ENCODE assay signal across 8 cellular contexts in genomic region chr2:58762176-58762781, GRCh38.
DNase-seq lines count a peak whose midpoint lies in the region; ATAC-seq, FAIRE-seq and TF ChIP-seq lines count a peak whose summit lies in the region.

No MANE protein-coding gene starts in this region.

- no peak overlapping the region for H3K4me3 Mint-ChIP-seq in activated CD4-positive, alpha-beta memory T cell treated with anti-CD3 and anti-CD28 coated beads for 36 hours
- H3K4me3 Mint-ChIP-seq in activated CD4-positive, alpha-beta memory T cell treated with anti-CD3 and anti-CD28 coated beads, Interleukin-2, amount 10 ng/mL, durations not matched to agents 7 days and 5 days: no peak overlapping the region
- H3K4me3 Mint-ChIP-seq in activated T-helper 1 cell treated with anti-CD3 and anti-CD28 coated beads, Interleukin-12 subunit alpha, Interleukin-12 subunit beta, Interleukin-2, Interleukin-4 antibody, amounts not matched to agents 30 ng/mL and 10 ng/mL and 1 ng/mL, durations not matched to agents 14 hours and 24 hours and 36 hours: no peak overlapping the region

- CTCF ChIA-PET in activated CD4-positive, alpha-beta memory T cell treated with anti-CD3 and anti-CD28 coated beads for 36 hours (lab: Charles Lee): no interaction called here
- CTCF ChIA-PET in activated CD4-positive, alpha-beta memory T cell treated with anti-CD3 and anti-CD28 coated beads, Interleukin-2, amount 10 ng/mL, durations not matched to agents 7 days and 5 days (lab: Charles Lee): interaction anchor here (0.5 kb wide), 1 partner anchor 131 kb away, joined by 3 read pairs; no protein-coding TSS in a partner anchor
- CTCF ChIA-PET in H1 (lab: Charles Lee; ENCODE audit: partially characterized antibody): interaction anchor here (0.6 to 3.7 kb wide), 22 partner anchors 9 to 1913 kb away, joined by 3 to 18 read pairs (median 3); no protein-coding TSS in a partner anchor

- no peaks in the 10 kb centered on the region for H3K9me3 Mint-ChIP-seq in activated CD4-positive, alpha-beta memory T cell treated with anti-CD3 and anti-CD28 coated beads for 36 hours
- H3K9me3 Mint-ChIP-seq in activated CD4-positive, alpha-beta memory T cell treated with anti-CD3 and anti-CD28 coated beads, Interleukin-2, amount 10 ng/mL, durations not matched to agents 7 days and 5 days: no peaks in the 10 kb centered on the region
- H3K9me3 Mint-ChIP-seq in activated T-helper 1 cell treated with anti-CD3 and anti-CD28 coated beads, Interleukin-12 subunit alpha, Interleukin-12 subunit beta, Interleukin-2, Interleukin-4 antibody, amounts not matched to agents 30 ng/mL and 10 ng/mL and 1 ng/mL, durations not matched to agents 14 hours and 24 hours and 36 hours: no peaks in the 10 kb centered on the region

- no peak overlapping the region for H3K27ac Mint-ChIP-seq in activated CD4-positive, alpha-beta memory T cell treated with anti-CD3 and anti-CD28 coated beads for 36 hours
- no peak overlapping the region for H3K27ac Mint-ChIP-seq in activated CD4-positive, alpha-beta memory T cell treated with anti-CD3 and anti-CD28 coated beads, Interleukin-2, amount 10 ng/mL, durations not matched to agents 7 days and 5 days
- no peak overlapping the region for H3K27ac Mint-ChIP-seq in activated T-helper 1 cell treated with anti-CD3 and anti-CD28 coated beads, Interleukin-12 subunit alpha, Interleukin-12 subunit beta, Interleukin-2, Interleukin-4 antibody, amounts not matched to agents 30 ng/mL and 10 ng/mL and 1 ng/mL, durations not matched to agents 14 hours and 24 hours and 36 hours

- no peak overlapping the region for H3K14ac ChIP-seq in H1 (ENCODE audit: insufficient read length)

- H2AK5ac ChIP-seq in H1 (ENCODE audit: low read depth, low read length): no peak overlapping the region

- H3K18ac ChIP-seq in H1 (ENCODE audit: extremely low read depth, low read length): no peak overlapping the region

- H3K27me3 Mint-ChIP-seq in activated CD4-positive, alpha-beta memory T cell treated with anti-CD3 and anti-CD28 coated beads for 36 hours: no peaks in the 10 kb centered on the region
- H3K27me3 Mint-ChIP-seq in activated CD4-positive, alpha-beta memory T cell treated with anti-CD3 and anti-CD28 coated beads, Interleukin-2, amount 10 ng/mL, durations not matched to agents 7 days and 5 days: no peaks in the 10 kb centered on the region
- H3K27me3 Mint-ChIP-seq in activated T-helper 1 cell treated with anti-CD3 and anti-CD28 coated beads, Interleukin-12 subunit alpha, Interleukin-12 subunit beta, Interleukin-2, Interleukin-4 antibody, amounts not matched to agents 30 ng/mL and 10 ng/mL and 1 ng/mL, durations not matched to agents 14 hours and 24 hours and 36 hours (ENCODE audit: insufficient read depth): peaks cover 6% of the 10 kb centered on the region

- H3K4me1 Mint-ChIP-seq in activated CD4-positive, alpha-beta memory T cell treated with anti-CD3 and anti-CD28 coated beads for 36 hours (ENCODE audit: low read depth): no peaks in the 10 kb centered on the region
- H3K4me1 Mint-ChIP-seq in activated CD4-positive, alpha-beta memory T cell treated with anti-CD3 and anti-CD28 coated beads, Interleukin-2, amount 10 ng/mL, durations not matched to agents 7 days and 5 days: no peaks in the 10 kb centered on the region
- no peaks in the 10 kb centered on the region for H3K4me1 Mint-ChIP-seq in activated T-helper 1 cell treated with anti-CD3 and anti-CD28 coated beads, Interleukin-12 subunit alpha, Interleukin-12 subunit beta, Interleukin-2, Interleukin-4 antibody, amounts not matched to agents 30 ng/mL and 10 ng/mL and 1 ng/mL, durations not matched to agents 14 hours and 24 hours and 36 hours (ENCODE audit: low read depth)

- H3K23me2 ChIP-seq in H1 (ENCODE audit: low read depth, low read length): no peaks in the 10 kb centered on the region

- intact Hi-C loops in activated CD4-positive, alpha-beta memory T cell treated with anti-CD3 and anti-CD28 coated beads for 36 hours (cut with micrococcal nuclease): loop anchor here (10.0 kb wide), 1 partner anchor 1793 kb away; the partner anchor contains the start of gene BCL11A
- intact Hi-C loops in activated T-helper 1 cell treated with anti-CD3 and anti-CD28 coated beads, Interleukin-12 subunit alpha, Interleukin-12 subunit beta, Interleukin-2, Interleukin-4 antibody, amounts not matched to agents 30 ng/mL and 10 ng/mL and 1 ng/mL, durations not matched to agents 14 hours and 24 hours and 36 hours (cut with micrococcal nuclease): no loop called here

- TF ChIP-seq EP300 in H1 (IDR thresholded peaks at IDR 0.05; ENCODE audit: borderline replicate concordance in 1 of 2, low read depth in 2 of 2, low read length in 2 of 2): no peak

- whole genome bisulfite sequencing in H1 (ENCODE audit: extremely low coverage in 1 of 2, insufficient coverage in 1 of 2, insufficient read length in 1 of 2, insufficient replicate concordance in 2 of 2, low coverage in 1 of 2, low lambda C conversion rate in 2 of 2, missing lambda C conversion rate in 1 of 2), 2 experiments: 36% methylated on average over 5 of the region's 5 CpGs; no CpG with 5 or more reads in 1 of the 2 experiments

- H3K27ac ChIP-seq in H1 (ENCODE audit: low read depth, low read length): no peak overlapping the region

- H2BK12ac ChIP-seq in H1 (ENCODE audit: low read depth, low read length): no peak overlapping the region

- no peak overlapping the region for H3K23ac ChIP-seq in H1 (ENCODE audit: insufficient read length)

- peak; percentile 57 to 92 (median 85) for TF ChIP-seq CTCF in H1 (IDR thresholded peaks at IDR 0.05; ENCODE audit: control extremely low read depth in 1 of 3, insufficient read depth in 1 of 3, low read depth in 1 of 3, low read length in 3 of 3)

- H2BK5ac ChIP-seq in H1 (ENCODE audit: low read depth, low read length): no peak overlapping the region

- H3K79me2 ChIP-seq in H1 (ENCODE audit: control insufficient read depth in 1 of 2, insufficient read depth in 2 of 2, low read length in 2 of 2): no peaks in the 10 kb centered on the region

- no peak overlapping the region for H2BK15ac ChIP-seq in H1 (ENCODE audit: low read length)

- no peak overlapping the region for H2BK20ac ChIP-seq in H1 (ENCODE audit: low read length)

- H3K36me3 ChIP-seq in H1 (ENCODE audit: control insufficient read depth in 2 of 4, insufficient read depth in 4 of 4, low read length in 3 of 4): no peaks in the 10 kb centered on the region

- H3K4me2 ChIP-seq in H1 (ENCODE audit: insufficient read depth in 1 of 2, low read depth in 2 of 2, low read length in 2 of 2): no peak overlapping the region

- no peaks in the 10 kb centered on the region for H3K27me3 ChIP-seq in H1 (replicated peaks in 1 of 4; ENCODE audit: control insufficient read depth in 3 of 4, extremely low read depth in 1 of 4, insufficient read depth in 3 of 4, low read length in 3 of 4)

- no peak overlapping the region for H3K56ac ChIP-seq in H1 (replicated peaks; ENCODE audit: insufficient read length, low read depth, low read length)

- TF ChIP-seq POLR2A in H1 (IDR thresholded peaks at IDR 0.05; ENCODE audit: control extremely low read depth in 1 of 2, low read depth in 2 of 2, low read length in 2 of 2): no peak

- H3K79me1 ChIP-seq in H1 (ENCODE audit: low read depth, low read length): no peaks in the 10 kb centered on the region

- POLR2A ChIA-PET in activated CD4-positive, alpha-beta memory T cell treated with anti-CD3 and anti-CD28 coated beads for 36 hours (lab: Charles Lee): no interaction called here
- POLR2A ChIA-PET in activated CD4-positive, alpha-beta memory T cell treated with anti-CD3 and anti-CD28 coated beads, Interleukin-2, amount 10 ng/mL, durations not matched to agents 7 days and 5 days (lab: Charles Lee): no interaction called here
- POLR2A ChIA-PET in H1 (lab: Charles Lee; ENCODE audit: partially characterized antibody): no interaction called here

- FAIRE-seq in H1 (lab: Jason Lieb, UNC): peak; percentile 99

- H4K8ac ChIP-seq in H1 (ENCODE audit: extremely low read depth, insufficient read depth, low read length): no peak overlapping the region

- H4K91ac ChIP-seq in H1 (replicated peaks; ENCODE audit: insufficient read length, low read length): no peak overlapping the region

- H4K5ac ChIP-seq in H1 (ENCODE audit: insufficient read length, low read depth, low read length): no peak overlapping the region

- H2AFZ ChIP-seq in H1 (ENCODE audit: low read length): no peak overlapping the region

- H3K9me3 ChIP-seq in H1 (ENCODE audit: insufficient read depth in 2 of 2, low read depth in 1 of 2, low read length in 1 of 2): no peaks in the 10 kb centered on the region

- H3K4me1 ChIP-seq in H1 (replicated peaks in 1 of 4; ENCODE audit: control insufficient read depth in 3 of 4, insufficient read depth in 4 of 4, low read length in 3 of 4): peaks cover 0 to 7% (median 4%) of the 10 kb centered on the region in 4 experiments; a peak in 4 of 7 replicates

- H3K4ac ChIP-seq in H1 (replicated peaks; ENCODE audit: insufficient read length, low read depth, low read length): no peak overlapping the region

- peak; percentile 76 for ATAC-seq in GM21576 (IDR thresholded peaks at IDR 0.05; ENCODE audit: unreplicated experiment)

- TF ChIP-seq RAD21 in H1 (IDR thresholded peaks at IDR 0.05 in 1 of 2, conservative IDR thresholded peaks at IDR 0.05 in 1 of 2; ENCODE audit: low read depth in 2 of 2, low read length in 2 of 2): peak; percentile 95 to 97

- H3K4me3 ChIP-seq in Jurkat, Clone E6-1 (ENCODE audit: low read length): no peak overlapping the region
- H3K4me3 ChIP-seq in H1 (ENCODE audit: extremely low read depth in 1 of 4, insufficient read depth in 2 of 4, low read depth in 3 of 4, low read length in 4 of 4): no peak overlapping the region

- no peak overlapping the region for H2BK120ac ChIP-seq in H1 (replicated peaks; ENCODE audit: low read depth, low read length)

- no peak overlapping the region for H3K9ac ChIP-seq in H1 (replicated peaks in 1 of 4; ENCODE audit: extremely low read depth in 1 of 4, low read depth in 3 of 4, low read length in 3 of 4)

- H4K20me1 ChIP-seq in H1 (replicated peaks in 1 of 2; ENCODE audit: control insufficient read depth in 1 of 2, insufficient read depth in 2 of 2, low read length in 2 of 2): no peaks in the 10 kb centered on the region

- no peaks in the 10 kb centered on the region for H3K36me3 Mint-ChIP-seq in activated CD4-positive, alpha-beta memory T cell treated with anti-CD3 and anti-CD28 coated beads for 36 hours
- H3K36me3 Mint-ChIP-seq in activated CD4-positive, alpha-beta memory T cell treated with anti-CD3 and anti-CD28 coated beads, Interleukin-2, amount 10 ng/mL, durations not matched to agents 7 days and 5 days (ENCODE audit: low read depth): no peaks in the 10 kb centered on the region
- no peaks in the 10 kb centered on the region for H3K36me3 Mint-ChIP-seq in activated T-helper 1 cell treated with anti-CD3 and anti-CD28 coated beads, Interleukin-12 subunit alpha, Interleukin-12 subunit beta, Interleukin-2, Interleukin-4 antibody, amounts not matched to agents 30 ng/mL and 10 ng/mL and 1 ng/mL, durations not matched to agents 14 hours and 24 hours and 36 hours (ENCODE audit: low read depth)

- DNase-seq in activated CD4-positive, alpha-beta memory T cell treated with anti-CD3 and anti-CD28 coated beads for 36 hours: peak; percentile 20
- DNase-seq in activated CD4-positive, alpha-beta memory T cell treated with anti-CD3 and anti-CD28 coated beads, Interleukin-2, amount 10 ng/mL, durations not matched to agents 7 days and 5 days: no peak
- DNase-seq in Jurkat, Clone E6-1 (ENCODE audit: low read depth, low spot score): peak; percentile 21
- DNase-seq in SHP77 (lab: John Stamatoyannopoulos, UW) (peak; percentile 48 to 67), H1 (ENCODE audit: low read depth in 1 of 2, low spot score in 2 of 2) (peak; percentile 80 to 84), myocyte (ENCODE audit: low read depth) (peak; percentile 77)
- DNase-seq in activated T-helper 1 cell treated with anti-CD3 and anti-CD28 coated beads, Interleukin-12 subunit alpha, Interleukin-12 subunit beta, Interleukin-2, Interleukin-4 antibody, amounts not matched to agents 30 ng/mL and 10 ng/mL and 1 ng/mL, durations not matched to agents 14 hours and 24 hours and 36 hours (ENCODE audit: low spot score): no peak

Comparison
In these comparisons a context has a peak if more than half of its experiments do, and no peak if none do; other contexts are left out.
1. DNase-seq: peak in activated CD4-positive, alpha-beta memory T cell treated with anti-CD3 and anti-CD28 coated beads for 36 hours (single experiment), Jurkat, Clone E6-1 (single experiment), SHP77 (2 of 2), H1 (2 of 2) and myocyte (single experiment); none in activated CD4-positive, alpha-beta memory T cell treated with anti-CD3 and anti-CD28 coated beads, Interleukin-2, amount 10 ng/mL, durations not matched to agents 7 days and 5 days (single experiment) and activated T-helper 1 cell treated with anti-CD3 and anti-CD28 coated beads, Interleukin-12 subunit alpha, Interleukin-12 subunit beta, Interleukin-2, Interleukin-4 antibody, amounts not matched to agents 30 ng/mL and 10 ng/mL and 1 ng/mL, durations not matched to agents 14 hours and 24 hours and 36 hours (single experiment).